In genomic region chrY:8781184-8781890, GRCh38 we compare ENCODE assay signal across 26 cellular contexts.
"Had no signal": no experiment of that assay in that cellular context is flagged by ENCODE, and none has a peak within 500 bp of the region (broad histone marks: within the 10 kb centered on the region; RNA-seq: fewer than 3 reads in every experiment).

No MANE protein-coding gene starts in this region.

- ATAC-seq: esophagus mucosa; gastroesophageal sphincter; heart left ventricle; left cardiac atrium; lower lobe of right lung; natural killer cell treated with Interleukin-12 subunit alpha and Interleukin-12 subunit beta and Interleukin-15 and Interleukin-18, amount 100 ng/mL, for 72 hours; pancreas; sciatic nerve; stimulated activated memory B cell treated with anti-CD40 and anti-IgM and Interleukin-4, amounts not matched to agents 10 μg/mL and 1 μg/mL and 100 μg/mL, for 72 hours; stimulated activated naive CD8-positive, alpha-beta T cell treated with anti-CD3 and anti-CD28 coated beads, Interleukin-15, Interleukin-2, amounts not matched to agents 100 U/mL and 50 U/mL, for 24 hours had no signal

- H3K4me1 Mint-ChIP-seq: endodermal cell; neural crest cell; stimulated activated memory B cell treated with anti-CD40 and anti-IgM and Interleukin-4, amounts not matched to agents 10 μg/mL and 1 μg/mL and 100 μg/mL, for 72 hours had no signal

- H3K9me3 Mint-ChIP-seq: endodermal cell; natural killer cell treated with Interleukin-12 subunit alpha and Interleukin-12 subunit beta and Interleukin-15 and Interleukin-18, amount 100 ng/mL, for 72 hours; neural crest cell; stimulated activated memory B cell treated with anti-CD40 and anti-IgM and Interleukin-4, amounts not matched to agents 10 μg/mL and 1 μg/mL and 100 μg/mL, for 72 hours; type B pancreatic cell had no signal

- H3K36me3 ChIP-seq: gastroesophageal sphincter, heart left ventricle, left ventricle myocardium inferior, lower lobe of right lung, neutrophil, pancreas, spleen, tibial artery had no signal

- H3K36me3 Mint-ChIP-seq: natural killer cell treated with Interleukin-12 subunit alpha and Interleukin-12 subunit beta and Interleukin-15 and Interleukin-18, amount 100 ng/mL, for 72 hours; stimulated activated memory B cell treated with anti-CD40 and anti-IgM and Interleukin-4, amounts not matched to agents 10 μg/mL and 1 μg/mL and 100 μg/mL, for 72 hours; type B pancreatic cell had no signal

- H3K27me3 Mint-ChIP-seq: natural killer cell treated with Interleukin-12 subunit alpha and Interleukin-12 subunit beta and Interleukin-15 and Interleukin-18, amount 100 ng/mL, for 72 hours; type B pancreatic cell had no signal

- H3K27ac ChIP-seq: dorsolateral prefrontal cortex, epithelial cell of prostate, gastroesophageal sphincter, heart left ventricle, hepatocyte, left ventricle myocardium inferior, lower lobe of right lung, neutrophil, pancreas, spleen, testis, tibial artery had no signal

- H3K27me3 ChIP-seq: dorsolateral prefrontal cortex, gastroesophageal sphincter, heart left ventricle, hepatocyte, neutrophil, pancreas, spleen, testis, tibial artery had no signal

- H3K27ac Mint-ChIP-seq: endodermal cell; natural killer cell treated with Interleukin-12 subunit alpha and Interleukin-12 subunit beta and Interleukin-15 and Interleukin-18, amount 100 ng/mL, for 72 hours; stimulated activated memory B cell treated with anti-CD40 and anti-IgM and Interleukin-4, amounts not matched to agents 10 μg/mL and 1 μg/mL and 100 μg/mL, for 72 hours; type B pancreatic cell had no signal

- H3K4me3 Mint-ChIP-seq: endodermal cell; natural killer cell treated with Interleukin-12 subunit alpha and Interleukin-12 subunit beta and Interleukin-15 and Interleukin-18, amount 100 ng/mL, for 72 hours; neural crest cell; stimulated activated memory B cell treated with anti-CD40 and anti-IgM and Interleukin-4, amounts not matched to agents 10 μg/mL and 1 μg/mL and 100 μg/mL, for 72 hours; type B pancreatic cell had no signal

- H3K9me3 ChIP-seq: gastroesophageal sphincter, heart left ventricle, left ventricle myocardium inferior, lower lobe of right lung, neutrophil, pancreas, spleen, testis, tibial artery had no signal

- DNase-seq: dorsolateral prefrontal cortex; effector CD4-positive, alpha-beta T cell; endodermal cell; foreskin fibroblast; heart left ventricle; kidney; left cardiac atrium; left ventricle myocardium inferior; lower lobe of right lung; spleen; stimulated activated CD4-positive, alpha-beta T cell treated with anti-CD3 and anti-CD28 coated beads, Interleukin-4, amount 100 ng/mL, for 4 hours; stimulated activated naive CD8-positive, alpha-beta T cell treated with anti-CD3 and anti-CD28 coated beads, Interleukin-15, Interleukin-2, amounts not matched to agents 100 U/mL and 50 U/mL, for 24 hours; substantia nigra; testis; tibial artery had no signal

- H3K4me1 ChIP-seq: gastroesophageal sphincter, heart left ventricle, left ventricle myocardium inferior, lower lobe of right lung, pancreas, spleen, testis, tibial artery had no signal

- H3K4me3 ChIP-seq: dorsolateral prefrontal cortex, gastroesophageal sphincter, heart left ventricle, hepatocyte, left ventricle myocardium inferior, lower lobe of right lung, pancreas, spleen, testis, tibial artery had no signal
